In genomic region chr17:27778193-27778592, GRCh38 we compare ENCODE assay signal across 17 cellular contexts. TPM values are rescaled to one million over a fixed set of nuclear protein-coding genes. Genes with fewer than 3 reads are reported as not detected.
DNase-seq lines count a peak whose midpoint lies in the region; ATAC-seq and TF ChIP-seq lines count a peak whose summit lies in the region.
"Had no signal": no experiment of that assay in that cellular context is flagged by ENCODE, and none has a peak within 500 bp of the region (broad histone marks: within the 10 kb centered on the region; RNA-seq: fewer than 3 reads in every experiment).

No MANE protein-coding gene starts in this region.

- in situ Hi-C loops in SK-MEL-5 (cut with HindIII; ENCODE audit: low pct_unique_long_range_greater_than_20kb, low sequenced_read_pairs) = no loop called here

- DNase-seq in GM04503 (ENCODE audit: low read depth) = peak; percentile 16
- peak; percentile 47 for DNase-seq in SK-MEL-5 (ENCODE audit: low read depth, low spot score)
- peak; percentile 55 for DNase-seq in epithelial cell of esophagus (ENCODE audit: low read depth)
- DNase-seq in stimulated activated effector memory CD8-positive, alpha-beta T cell treated with anti-CD3 and anti-CD28 coated beads, Interleukin-12 subunit alpha, Interleukin-12 subunit beta, amount 100 ng/mL, for 72 hours (ENCODE audit: low spot score in 2 of 2) = no peak
- no peak for DNase-seq in stimulated activated CD4-positive, alpha-beta T cell treated with anti-CD3 and anti-CD28 coated beads, Interleukin-4, amount 100 ng/mL, for 1 hour
- DNase-seq in vagina (ENCODE audit: extremely low spot score in 2 of 2) = no peak
- DNase-seq in cerebellum (ENCODE audit: low spot score) = no peak
- DNase-seq: activated CD4-positive, alpha-beta T cell treated with anti-CD3 and anti-CD28 coated beads for 4 hours; activated T-cell treated with anti-CD3 and anti-CD28 coated beads, Interleukin-2, amount 50 U/mL, for 72 hours; aorta; endodermal cell; NCI-H345; T-cell had no signal

- intact Hi-C loops in vagina (cut with DNase I) = no loop called here

- ATAC-seq in stimulated activated effector memory CD8-positive, alpha-beta T cell treated with anti-CD3 and anti-CD28 coated beads, Interleukin-12 subunit alpha, Interleukin-12 subunit beta, amount 100 ng/mL, for 72 hours = peak; percentile 49
- ATAC-seq: T-cell had no signal

- no peaks in the 10 kb centered on the region for H3K4me1 ChIP-seq in vagina

- no peak overlapping the region for H3K27ac Mint-ChIP-seq in stimulated activated effector memory CD8-positive, alpha-beta T cell treated with anti-CD3 and anti-CD28 coated beads, Interleukin-12 subunit alpha, Interleukin-12 subunit beta, amount 100 ng/mL, for 72 hours
- H3K27ac Mint-ChIP-seq: activated T-cell treated with anti-CD3 and anti-CD28 coated beads, Interleukin-2, amount 50 U/mL, for 72 hours; endodermal cell; T-cell had no signal

- no peaks in the 10 kb centered on the region for H3K9me3 Mint-ChIP-seq in stimulated activated effector memory CD8-positive, alpha-beta T cell treated with anti-CD3 and anti-CD28 coated beads, Interleukin-12 subunit alpha, Interleukin-12 subunit beta, amount 100 ng/mL, for 72 hours
- H3K9me3 Mint-ChIP-seq: activated T-cell treated with anti-CD3 and anti-CD28 coated beads, Interleukin-2, amount 50 U/mL, for 72 hours; endodermal cell; neural crest cell; T-cell had no signal

- H3K9me3 ChIP-seq in vagina = no peaks in the 10 kb centered on the region

- H3K36me3 Mint-ChIP-seq in stimulated activated effector memory CD8-positive, alpha-beta T cell treated with anti-CD3 and anti-CD28 coated beads, Interleukin-12 subunit alpha, Interleukin-12 subunit beta, amount 100 ng/mL, for 72 hours = no peaks in the 10 kb centered on the region
- H3K36me3 Mint-ChIP-seq: T-cell had no signal

- no peak for TF ChIP-seq POLR2A in vagina (IDR thresholded peaks at IDR 0.05)

- no peaks in the 10 kb centered on the region for H3K4me1 Mint-ChIP-seq in stimulated activated effector memory CD8-positive, alpha-beta T cell treated with anti-CD3 and anti-CD28 coated beads, Interleukin-12 subunit alpha, Interleukin-12 subunit beta, amount 100 ng/mL, for 72 hours
- H3K4me1 Mint-ChIP-seq: endodermal cell, neural crest cell, T-cell had no signal

- no peak overlapping the region for H3K4me3 Mint-ChIP-seq in stimulated activated effector memory CD8-positive, alpha-beta T cell treated with anti-CD3 and anti-CD28 coated beads, Interleukin-12 subunit alpha, Interleukin-12 subunit beta, amount 100 ng/mL, for 72 hours
- H3K4me3 Mint-ChIP-seq: activated T-cell treated with anti-CD3 and anti-CD28 coated beads, Interleukin-2, amount 50 U/mL, for 72 hours; endodermal cell; neural crest cell; T-cell had no signal

- no peaks in the 10 kb centered on the region for H3K36me3 ChIP-seq in vagina

- H3K4me3 ChIP-seq in epithelial cell of esophagus (ENCODE audit: low read length) = no peak overlapping the region
- no peak overlapping the region for H3K4me3 ChIP-seq in vagina
- H3K4me3 ChIP-seq: hepatocyte, PC-9, skin epidermis had no signal

- TF ChIP-seq CTCF in epithelial cell of esophagus (IDR thresholded peaks at IDR 0.05; ENCODE audit: insufficient read depth, low read depth, low read length, missing control alignments) (no peak), vagina (IDR thresholded peaks at IDR 0.05) (no peak)

- H3K27ac ChIP-seq in vagina = no peak overlapping the region
- H3K27ac ChIP-seq: hepatocyte, PC-9 had no signal

- H3K27me3 ChIP-seq in vagina = no peaks in the 10 kb centered on the region
- H3K27me3 ChIP-seq: hepatocyte had no signal

RNA-seq across cellular contexts. Expression of gene NOS2, which starts 22.1 kb away (rescaled TPM):
- total RNA-seq in SK-MEL-5 (2014; rRNA removed; shearing (Covaris generic)) = 0.18 and 0.32 TPM in 2 replicates
- 0.52 and 0.94 TPM in 2 replicates for polyA plus RNA-seq in SK-MEL-5 (2015; cell fraction: cytosol; rRNA removed)
- 0.19 TPM in 1 of 2 replicates, not detected in the other for polyA plus RNA-seq in SK-MEL-5 (2015; cell fraction: nucleus; rRNA removed)
- total RNA-seq in vagina (not detected), cerebellum (0.36 TPM)
- total RNA-seq: PC-9 had no signal

Comparison
In these comparisons a context has a peak if more than half of its experiments do, and no peak if none do; other contexts are left out.
1. DNase-seq: peak in GM04503 (single experiment), SK-MEL-5 (single experiment) and epithelial cell of esophagus (single experiment); none in stimulated activated effector memory CD8-positive, alpha-beta T cell treated with anti-CD3 and anti-CD28 coated beads, Interleukin-12 subunit alpha, Interleukin-12 subunit beta, amount 100 ng/mL, for 72 hours (0 of 2), stimulated activated CD4-positive, alpha-beta T cell treated with anti-CD3 and anti-CD28 coated beads, Interleukin-4, amount 100 ng/mL, for 1 hour (single experiment), vagina (0 of 2) and cerebellum (single experiment).